ENCODE assay signal across 8 cellular contexts in genomic region chr6:166540631-166541331, GRCh38. TPM values are rescaled to one million over a fixed set of nuclear protein-coding genes. Genes with fewer than 3 reads are reported as not detected.
DNase-seq lines count a peak whose midpoint lies in the region; ATAC-seq and TF ChIP-seq lines count a peak whose summit lies in the region.

No MANE protein-coding gene starts in this region.

- peak in 1 of 4 donors; percentile 10 for TF ChIP-seq POLR2A in esophagus squamous epithelium (IDR thresholded peaks at IDR 0.05)

- peak overlapping the region; percentile 44 for H3K4me3 Mint-ChIP-seq in activated CD4-positive, alpha-beta T cell treated with anti-CD3 and anti-CD28 coated beads for 36 hours

- H3K27ac Mint-ChIP-seq in activated CD4-positive, alpha-beta T cell treated with anti-CD3 and anti-CD28 coated beads for 36 hours, result peak overlapping the region; percentile 76

- H3K27me3 ChIP-seq in esophagus squamous epithelium, result no peaks in the 10 kb centered on the region

- H3K27ac ChIP-seq in esophagus squamous epithelium, result peak overlapping the region in 3 of 4 donors; percentile 10 to 61 (median 45)

- TF ChIP-seq CTCF in esophagus squamous epithelium (IDR thresholded peaks at IDR 0.05), result no peak

- intact Hi-C loops in activated CD4-positive, alpha-beta T cell treated with anti-CD3 and anti-CD28 coated beads for 36 hours (cut with DNase I, micrococcal nuclease), result no loop called here
- intact Hi-C loops in esophagus squamous epithelium (cut with DNase I), result no loop called here

- H3K4me3 ChIP-seq in esophagus squamous epithelium, result peak overlapping the region in 2 of 4 donors; percentile 11 to 46

- H3K36me3 Mint-ChIP-seq in activated CD4-positive, alpha-beta T cell treated with anti-CD3 and anti-CD28 coated beads for 36 hours (ENCODE audit: low read depth), result peaks cover 2% of the 10 kb centered on the region

- 54 to 56% methylated on average over 14 to 18 of the region's 18 CpGs for WGBS in esophagus squamous epithelium, 2 donors

- no peaks in the 10 kb centered on the region for H3K9me3 Mint-ChIP-seq in activated CD4-positive, alpha-beta T cell treated with anti-CD3 and anti-CD28 coated beads for 36 hours (ENCODE audit: low read depth)

- CTCF ChIA-PET in activated CD4-positive, alpha-beta T cell treated with anti-CD3 and anti-CD28 coated beads for 36 hours (lab: Charles Lee), result no interaction called here

- H3K4me1 Mint-ChIP-seq in activated CD4-positive, alpha-beta T cell treated with anti-CD3 and anti-CD28 coated beads for 36 hours, result peaks cover 30% of the 10 kb centered on the region

- peak; percentile 95 for ATAC-seq in GM19438 (IDR thresholded peaks at IDR 0.05; ENCODE audit: low read depth, unreplicated experiment)
- ATAC-seq in HG03196 (IDR thresholded peaks at IDR 0.05; ENCODE audit: unreplicated experiment), result peak; percentile 93
- ATAC-seq in activated CD4-positive, alpha-beta T cell treated with anti-CD3 and anti-CD28 coated beads for 36 hours, result peak; percentile 93

- peaks cover 0 to 28% (median 0%) of the 10 kb centered on the region in 3 donors for H3K36me3 ChIP-seq in esophagus squamous epithelium

- no peaks in the 10 kb centered on the region for H3K9me3 ChIP-seq in esophagus squamous epithelium

- POLR2A ChIA-PET in activated CD4-positive, alpha-beta T cell treated with anti-CD3 and anti-CD28 coated beads for 36 hours (lab: Charles Lee), result interaction anchor here (0.6 kb wide), 1 partner anchor 15 kb away, joined by 4 read pairs; no protein-coding TSS in a partner anchor

- H3K4me1 ChIP-seq in esophagus squamous epithelium, result peaks cover 4 to 31% (median 15%) of the 10 kb centered on the region in 3 donors

- H3K27me3 Mint-ChIP-seq in activated CD4-positive, alpha-beta T cell treated with anti-CD3 and anti-CD28 coated beads for 36 hours, result no peaks in the 10 kb centered on the region

- peak; percentile 75 for DNase-seq in activated CD4-positive, alpha-beta T cell treated with anti-CD3 and anti-CD28 coated beads for 36 hours
- DNase-seq in esophagus squamous epithelium (lab: John Stamatoyannopoulos, UW) (peak; percentile 5), NCI-H748 treated with DMSO at 0.1 percent for 48 hours (lab: John Stamatoyannopoulos, UW) (no peak), NCI-H1048 (lab: John Stamatoyannopoulos, UW) (no peak), NCI-H226 (no peak)
- peak; percentile 60 for DNase-seq in stimulated activated CD4-positive, alpha-beta T cell treated with anti-CD3 and anti-CD28 coated beads, Interleukin-2, amount 100 ng/mL, for 4 hours (ENCODE audit: low read depth)

RNA-seq across cellular contexts. Expression of gene RAMACL, which starts 45.7 kb away (rescaled TPM):
- under 1 TPM; 0.30 to 0.41 TPM for total RNA-seq in activated CD4-positive, alpha-beta T cell treated with anti-CD3 and anti-CD28 coated beads for 36 hours
- total RNA-seq in esophagus squamous epithelium, result 1 to 10 TPM in 3 of 4 donors, under 1 TPM in 1; 0.99 to 2.7 (median 1.3) TPM

Comparison
In these comparisons a context has a peak if more than half of its experiments do, and no peak if none do; other contexts are left out.
1. DNase-seq: peak in activated CD4-positive, alpha-beta T cell treated with anti-CD3 and anti-CD28 coated beads for 36 hours (single experiment), esophagus squamous epithelium (single experiment) and stimulated activated CD4-positive, alpha-beta T cell treated with anti-CD3 and anti-CD28 coated beads, Interleukin-2, amount 100 ng/mL, for 4 hours (single experiment); none in NCI-H748 treated with DMSO at 0.1 percent for 48 hours (single experiment), NCI-H1048 (single experiment) and NCI-H226 (single experiment).
2. Peak in every context shown above with its lines, with median percentiles within 50 percentile points of each other: ATAC-seq.